23 cellular contexts compared by ENCODE assay signal in genomic region chr2:102593516-102593915, GRCh38. TPM values are rescaled to one million over a fixed set of nuclear protein-coding genes. Genes with fewer than 3 reads are reported as not detected.
A peak's percentile ranks its signal among the peaks of the same experiment; 100 is the strongest.
DNase-seq lines count a peak whose midpoint lies in the region; ATAC-seq, FAIRE-seq and TF ChIP-seq lines count a peak whose summit lies in the region.
"Had no signal": no experiment of that assay in that cellular context is flagged by ENCODE, and none has a peak within 500 bp of the region (broad histone marks: within the 10 kb centered on the region; RNA-seq: fewer than 3 reads in every experiment).

No MANE protein-coding gene starts in this region.

- no peak overlapping the region for H2AFZ ChIP-seq in MM.1S (ENCODE audit: low read length)
- H2AFZ ChIP-seq: GM23248 had no signal

- H3K4me2 ChIP-seq in MM.1S (ENCODE audit: low read depth, low read length), result no peak overlapping the region
- H3K4me2 ChIP-seq: A549 had no signal

- no peaks in the 10 kb centered on the region for H3K9me3 ChIP-seq in small intestine (ENCODE audit: control insufficient read depth, low read depth)
- H3K9me3 ChIP-seq in MM.1S (replicated peaks; ENCODE audit: insufficient read depth, low read length), result no peaks in the 10 kb centered on the region
- H3K9me3 ChIP-seq: A549 had no signal

- WGBS in small intestine, 3 donors, result 17 to 47% (median 25%) methylated on average over 3 of the region's 3 CpGs

- peaks cover 0 to 1% of the 10 kb centered on the region in 2 donors for H3K4me1 ChIP-seq in small intestine (ENCODE audit: control insufficient read depth in 2 of 2, insufficient read depth in 1 of 2, low read depth in 1 of 2, low read length in 1 of 2)
- no peaks in the 10 kb centered on the region for H3K4me1 ChIP-seq in MM.1S (ENCODE audit: low read length)
- H3K4me1 ChIP-seq: A549 had no signal

- no peaks in the 10 kb centered on the region for H3F3A ChIP-seq in MM.1S (ENCODE audit: insufficient read depth, low read length)

- no peaks in the 10 kb centered on the region for H3K36me3 ChIP-seq in small intestine (ENCODE audit: control insufficient read depth in 2 of 2, insufficient read depth in 2 of 2, low read length in 2 of 2)
- no peaks in the 10 kb centered on the region for H3K36me3 ChIP-seq in MM.1S (replicated peaks; ENCODE audit: insufficient read depth, low read length)

- H3K79me2 ChIP-seq in MM.1S (ENCODE audit: low read length), result no peaks in the 10 kb centered on the region

- H3K27ac ChIP-seq in small intestine (ENCODE audit: low read depth in 1 of 2, low read length in 1 of 2) (no peak overlapping the region), MM.1S (ENCODE audit: low read length) (no peak overlapping the region)
- H3K27ac ChIP-seq: A549, GM23248 had no signal

- H4K20me1 ChIP-seq in MM.1S (ENCODE audit: insufficient read depth, low read length), result no peaks in the 10 kb centered on the region

- TF ChIP-seq CTCF in MM.1S (IDR thresholded peaks at IDR 0.05; ENCODE audit: low read length), result no peak

- H3K9me2 ChIP-seq in MM.1S (replicated peaks; ENCODE audit: insufficient read depth, low read length), result no peaks in the 10 kb centered on the region

- H3K27me3 ChIP-seq in small intestine (ENCODE audit: control insufficient read depth in 2 of 2, insufficient read depth in 2 of 2, low read length in 2 of 2) (peaks cover 0 to 2% of the 10 kb centered on the region in 2 donors), MM.1S (replicated peaks; ENCODE audit: insufficient read depth, low read length) (no peaks in the 10 kb centered on the region)

- FAIRE-seq in small intestine (lab: Jason Lieb, UNC), result peak; percentile 51
- FAIRE-seq: A549, G401.6, GM12892, GM19239, H1 had no signal

- ATAC-seq in left colon (peak; percentile 85), HG02840 (IDR thresholded peaks at IDR 0.05; ENCODE audit: low FRiP score, unreplicated experiment) (no peak), GM18861 (IDR thresholded peaks at IDR 0.05; ENCODE audit: unreplicated experiment) (no peak)
- ATAC-seq: A549 had no signal

- DNase-seq in LoVo (ENCODE audit: low spot score), result peak; percentile 5
- no peak for DNase-seq in left colon
- DNase-seq in small intestine, result peak; percentile 91
- DNase-seq in glomerular visceral epithelial cell (ENCODE audit: extremely low spot score), result no peak
- DNase-seq in MM.1S, result no peak
- DNase-seq: 8988T; ACHN; C1 segment of cervical spinal cord; CD4-positive, alpha-beta memory T cell; COR-L47; DMS153; DND-41; GM23248; H7; HCEC 1CT had no signal

- H3K4me3 ChIP-seq in small intestine (ENCODE audit: low read depth in 1 of 2, low read length in 2 of 2) (no peak overlapping the region), MM.1S (ENCODE audit: low read length) (no peak overlapping the region)
- H3K4me3 ChIP-seq: A549, GM23248 had no signal

- H3K9ac ChIP-seq in MM.1S (ENCODE audit: low read length), result no peak overlapping the region
- H3K9ac ChIP-seq: GM23248 had no signal

- intact Hi-C loops in left colon (cut with DNase I, micrococcal nuclease), result no loop called here

RNA-seq across cellular contexts. Expression of gene SLC9A2, which starts 25.8 kb away (rescaled TPM):
- total RNA-seq in left colon, result 10 to 100 TPM; 75.2 to 81.1 TPM
- polyA plus RNA-seq in small intestine, result 1 to 10 TPM; 1.4 to 4.7 (median 3.5) TPM
- total RNA-seq: CD4-positive, alpha-beta memory T cell; GM23248 had no signal
- polyA plus RNA-seq: BJ; CD4-positive, alpha-beta memory T cell; GM23248 had no signal

Comparison
In these comparisons a context has a peak if more than half of its experiments do, and no peak if none do; other contexts are left out.
1. DNase-seq: peak in LoVo (single experiment) and small intestine (single experiment); none in left colon (0 of 2), glomerular visceral epithelial cell (single experiment) and MM.1S (single experiment).